In the genomic region with DNA sequence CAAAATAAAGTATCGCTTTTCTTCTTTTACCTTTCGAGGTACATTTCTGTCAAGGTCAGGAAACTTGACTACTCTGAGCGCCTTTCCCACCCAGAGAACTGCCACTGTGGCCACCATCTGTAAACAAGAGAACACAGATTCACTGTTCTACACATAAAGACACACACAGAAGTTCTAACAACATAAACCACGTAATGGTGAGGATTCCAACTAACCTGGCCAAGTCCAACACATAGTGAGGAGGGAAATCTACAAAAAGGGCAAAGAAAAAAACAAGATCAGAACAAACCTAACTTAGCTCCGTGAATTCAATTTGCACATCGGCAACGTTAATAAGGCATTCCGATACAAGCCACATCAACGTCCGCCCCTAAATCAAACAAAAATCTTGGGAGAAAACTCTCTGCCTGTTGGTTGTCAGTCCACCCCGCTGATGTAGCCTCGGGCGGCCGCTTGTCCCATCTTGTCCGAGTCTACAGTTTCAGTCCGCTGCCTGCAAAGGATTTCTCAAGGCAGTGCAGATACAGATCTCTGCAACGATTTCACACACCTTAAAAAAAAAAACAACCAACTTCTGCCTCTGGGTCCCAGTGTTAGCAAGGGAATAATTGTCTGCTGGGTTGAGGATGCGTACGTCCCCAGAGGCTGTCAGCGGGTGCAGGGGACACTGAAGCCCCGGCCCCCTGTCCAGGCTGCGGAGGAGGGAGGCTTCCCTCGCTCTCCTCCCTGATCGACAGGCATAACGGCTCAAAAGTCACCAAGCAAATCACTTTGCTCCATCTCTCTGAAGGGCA, we compare ENCODE assay signal across 8 cellular contexts. TPM values are rescaled to one million over a fixed set of nuclear protein-coding genes. Genes with fewer than 3 reads are reported as not detected.
A peak's percentile ranks its signal among the peaks of the same experiment; 100 is the strongest.
DNase-seq lines count a peak whose midpoint lies in the region; ATAC-seq, FAIRE-seq and TF ChIP-seq lines count a peak whose summit lies in the region.

No MANE protein-coding gene starts in this region.

- peak overlapping the region; percentile 84 for H3K4me2 ChIP-seq in SK-N-SH
- H3K4me2 ChIP-seq in keratinocyte (ENCODE audit: control insufficient read depth, extremely low read depth, insufficient read depth, low read depth, low read length), result peak overlapping the region; percentile 89

- CTCF ChIA-PET in SK-N-SH (lab: Yijun Ruan, JAX), result interaction anchor here (0.6 to 2.2 kb wide), 7 partner anchors 26 to 1024 kb away, joined by 3 to 8 read pairs (median 3); no protein-coding TSS in a partner anchor

- H3K27ac ChIP-seq in SK-N-SH (ENCODE audit: low read depth in 2 of 2, low read length in 1 of 2) (peak overlapping the region; percentile 88 to 97), keratinocyte (ENCODE audit: control insufficient read depth, insufficient read depth, low read length) (peak overlapping the region; percentile 69), spleen (peak overlapping the region; percentile 86 to 98 (median 96))

- H3K36me3 ChIP-seq in SK-N-SH (replicated peaks in 1 of 2; ENCODE audit: control insufficient read depth in 1 of 2, insufficient read depth in 2 of 2, low read length in 1 of 2), result peaks cover 24 to 27% of the 10 kb centered on the region in 2 experiments
- peaks cover 2 to 5% of the 10 kb centered on the region in 2 experiments for H3K36me3 ChIP-seq in keratinocyte (ENCODE audit: control insufficient read depth in 2 of 2, extremely low read depth in 1 of 2, insufficient read depth in 2 of 2, low read length in 2 of 2)
- H3K36me3 ChIP-seq in spleen, result peaks cover 0 to 33% (median 6%) of the 10 kb centered on the region in 6 donors

- TF ChIP-seq RAD21 in SK-N-SH (IDR thresholded peaks at IDR 0.05; ENCODE audit: low read length), result no peak

- H3K27me3 ChIP-seq in SK-N-SH (ENCODE audit: insufficient read depth) (no peaks in the 10 kb centered on the region), keratinocyte (ENCODE audit: control insufficient read depth, extremely low read depth, insufficient read depth, low read length) (no peaks in the 10 kb centered on the region), spleen (replicated peaks in 1 of 7) (no peaks in the 10 kb centered on the region)

- H3F3A ChIP-seq in SK-N-SH (replicated peaks; ENCODE audit: insufficient read depth), result no peaks in the 10 kb centered on the region

- WGBS in SK-N-SH (ENCODE audit: low lambda C conversion rate), result 4% methylated on average over 22 of the region's 25 CpGs
- 3 to 4% (median 4%) methylated on average over 22 to 25 of the region's 25 CpGs for WGBS in spleen, 5 donors

- H3K27me3 Mint-ChIP-seq in central memory CD8-positive, alpha-beta T cell, result no peaks in the 10 kb centered on the region

- POLR2A ChIA-PET in SK-N-SH (lab: Yijun Ruan, JAX), result interaction anchor here (0.8 to 1.3 kb wide), 5 partner anchors 10 to 376 kb away, joined by 3 to 4 read pairs (median 3); no protein-coding TSS in a partner anchor

- H3K4me3 ChIP-seq in SK-N-SH (ENCODE audit: low read depth in 2 of 2, low read length in 1 of 2), result peak overlapping the region; percentile 75 to 93
- peak overlapping the region; percentile 52 to 96 (median 67) for H3K4me3 ChIP-seq in keratinocyte (ENCODE audit: control insufficient read depth in 2 of 3, extremely low read depth in 1 of 3, insufficient read depth in 2 of 3, low read depth in 1 of 3, low read length in 3 of 3)
- peak overlapping the region; percentile 59 to 93 (median 77) for H3K4me3 ChIP-seq in spleen

- peak; percentile 81 for FAIRE-seq in keratinocyte (lab: Jason Lieb, UNC)

- H3K9me3 ChIP-seq in SK-N-SH (no peaks in the 10 kb centered on the region), keratinocyte (ENCODE audit: control insufficient read depth, low read depth, low read length) (no peaks in the 10 kb centered on the region), spleen (no peaks in the 10 kb centered on the region)

- H3K36me3 Mint-ChIP-seq in central memory CD8-positive, alpha-beta T cell (ENCODE audit: insufficient read depth), result peaks cover 15% of the 10 kb centered on the region

- H3K9ac ChIP-seq in SK-N-SH (peak overlapping the region; percentile 84), keratinocyte (ENCODE audit: control insufficient read depth, extremely low read depth, insufficient read depth, low read length) (peak overlapping the region; percentile 94)

- H3K27ac Mint-ChIP-seq in central memory CD8-positive, alpha-beta T cell (ENCODE audit: low read depth), result peak overlapping the region; percentile 96

- intact Hi-C loops in spleen (cut with DNase I; ENCODE audit: low total_unique reads), result no loop called here

- H3K9me3 Mint-ChIP-seq in central memory CD8-positive, alpha-beta T cell, result no peaks in the 10 kb centered on the region

- H3K4me1 Mint-ChIP-seq in central memory CD8-positive, alpha-beta T cell, result peaks cover 24% of the 10 kb centered on the region

- TF ChIP-seq CTCF in SK-N-SH (IDR thresholded peaks at IDR 0.05) (no peak), keratinocyte (optimal IDR thresholded peaks at IDR 0.05 in 1 of 3, IDR thresholded peaks at IDR 0.05 in 1 of 3, conservative IDR thresholded peaks at IDR 0.05 in 1 of 3; ENCODE audit: extremely low read depth in 1 of 3, insufficient read depth in 2 of 3, low read length in 3 of 3) (no peak), spleen (IDR thresholded peaks at IDR 0.05 in 8 of 11, conservative IDR thresholded peaks at IDR 0.05 in 3 of 11) (no peak)

- no peaks in the 10 kb centered on the region for H3K9me2 ChIP-seq in SK-N-SH

- TF ChIP-seq EP300 in SK-N-SH (IDR thresholded peaks at IDR 0.05; ENCODE audit: borderline replicate concordance in 1 of 2, low read depth in 1 of 2, low read length in 1 of 2), result 0 out of 4 replicates have a peak, but pooled peaks of 1 of the 2 experiments have one; percentile 12

- H2AFZ ChIP-seq in SK-N-SH (ENCODE audit: low read depth) (peak overlapping the region; percentile 94), keratinocyte (ENCODE audit: control insufficient read depth, low read length) (peak overlapping the region; percentile 89)

- no peaks in the 10 kb centered on the region for H3K9me1 ChIP-seq in keratinocyte (ENCODE audit: control insufficient read depth, extremely low read depth, insufficient read depth, low read length)

- no peak for TF ChIP-seq POLR2A in spleen (IDR thresholded peaks at IDR 0.05)

- H3K4me3 Mint-ChIP-seq in central memory CD8-positive, alpha-beta T cell, result peak overlapping the region; percentile 76

- dilution Hi-C loops in keratinocyte (cut with MboI; ENCODE audit: extremely low pct_ligation_motif_present, low sequenced_read_pairs), result no loop called here

- DNase-seq in COLO668 (lab: John Stamatoyannopoulos, UW; ENCODE audit: unreplicated experiment) (peak; percentile 62), SK-N-SH (peak; percentile 7), keratinocyte (ENCODE audit: low read depth, low spot score) (peak; percentile 13), spleen (peak; percentile 79)
- DNase-seq in central memory CD8-positive, alpha-beta T cell (ENCODE audit: low spot score in 2 of 2), result peak; percentile 23 to 33

- no peaks in the 10 kb centered on the region for H4K20me1 ChIP-seq in SK-N-SH (ENCODE audit: insufficient read depth)
- H4K20me1 ChIP-seq in keratinocyte (ENCODE audit: control insufficient read depth, extremely low read depth, insufficient read depth, low read length), result no peaks in the 10 kb centered on the region

- H3K4me1 ChIP-seq in SK-N-SH (ENCODE audit: control insufficient read depth in 1 of 2, insufficient read depth in 2 of 2, low read depth in 1 of 2, low read length in 1 of 2) (peaks cover 7 to 8% of the 10 kb centered on the region in 2 experiments; a peak in 3 of 4 replicates), keratinocyte (ENCODE audit: control insufficient read depth, extremely low read depth, insufficient read depth, low read length) (peaks cover 13% of the 10 kb centered on the region), spleen (peaks cover 7 to 39% (median 25%) of the 10 kb centered on the region in 6 donors)

- ATAC-seq in GM19372 (IDR thresholded peaks at IDR 0.05; ENCODE audit: low read depth, unreplicated experiment) (peak; percentile 0), HG03442 (IDR thresholded peaks at IDR 0.05; ENCODE audit: unreplicated experiment) (peak; percentile 1), GM18498 (IDR thresholded peaks at IDR 0.05; ENCODE audit: unreplicated experiment) (no peak)
- peak; percentile 31 for ATAC-seq in central memory CD8-positive, alpha-beta T cell (replicated peaks; ENCODE audit: extremely low read depth, poor library complexity, severe bottlenecking)

- H3K79me2 ChIP-seq in SK-N-SH (ENCODE audit: insufficient read depth) (peaks cover 33% of the 10 kb centered on the region), keratinocyte (ENCODE audit: control insufficient read depth, insufficient read depth, low read length) (peaks cover 12% of the 10 kb centered on the region)

TF ChIP-seq in SK-N-SH, 30 proteins besides CTCF, POLR2A, EP300 and RAD21:
- TF ChIP-seq TAF1 (IDR thresholded peaks at IDR 0.05; ENCODE audit: borderline replicate concordance, low read depth, low read length) (peak; percentile 9; the same call in 1 of the 2 replicates), CHD2 (IDR thresholded peaks at IDR 0.05; ENCODE audit: low read length, partially characterized antibody) (no peak)

RNA-seq across cellular contexts. Expression of a gene that starts 1.0 kb away (rescaled TPM):
- polyA plus RNA-seq in SK-N-SH (2012; rRNA removed) (4.8 and 7.2 TPM in 2 replicates), keratinocyte (12.2 to 13.5 TPM (median 12.6 TPM) in 3 replicates), spleen (1 to 10 TPM; 1.5 to 2.7 (median 2.3) TPM)
- 6.8 and 6.9 TPM in 2 replicates for polyA plus RNA-seq in SK-N-SH (2012; cell fraction: cytosol; rRNA removed)
- polyA plus RNA-seq in SK-N-SH (2012; cell fraction: nucleus; rRNA removed), result 3.2 and 6.8 TPM in 2 replicates
- 2.4 TPM for polyA plus RNA-seq in keratinocyte (2011; ENCODE audit: low read depth)
- 4.9 and 9.5 TPM in 2 replicates for polyA plus RNA-seq in keratinocyte (2011; cell fraction: cytosol; rRNA removed)
- polyA plus RNA-seq in keratinocyte (2011; cell fraction: nucleus; rRNA removed), result 19.2 and 23.5 TPM in 2 replicates
- 6.2 and 8.6 TPM in 2 replicates for polyA plus RNA-seq in keratinocyte (2012; ENCODE audit: low replicate concordance)
- 6.5 to 25.0 TPM (median 20.5 TPM) in 3 replicates for polyA minus RNA-seq in keratinocyte
- 8.1 TPM for polyA minus RNA-seq in keratinocyte (2011; cell fraction: cytosol; rRNA and poly(A)+ RNA removed)
- 25.4 and 45.5 TPM in 2 replicates for polyA minus RNA-seq in keratinocyte (2011; cell fraction: nucleus; rRNA and poly(A)+ RNA removed)
- 10 to 100 TPM in 1 of 7 donors, 1 to 10 TPM in 6; 7.7 to 11.5 (median 8.1) TPM for total RNA-seq in spleen

Comparison
In these comparisons a context has a peak if more than half of its experiments do, and no peak if none do; other contexts are left out.
1. DNase-seq: peak in every context shown above with its lines; median percentile 79 in spleen; 62 in COLO668; 28 in central memory CD8-positive, alpha-beta T cell; 13 in keratinocyte; 7 in SK-N-SH.